6 cellular contexts compared by ENCODE assay signal in the genomic region with DNA sequence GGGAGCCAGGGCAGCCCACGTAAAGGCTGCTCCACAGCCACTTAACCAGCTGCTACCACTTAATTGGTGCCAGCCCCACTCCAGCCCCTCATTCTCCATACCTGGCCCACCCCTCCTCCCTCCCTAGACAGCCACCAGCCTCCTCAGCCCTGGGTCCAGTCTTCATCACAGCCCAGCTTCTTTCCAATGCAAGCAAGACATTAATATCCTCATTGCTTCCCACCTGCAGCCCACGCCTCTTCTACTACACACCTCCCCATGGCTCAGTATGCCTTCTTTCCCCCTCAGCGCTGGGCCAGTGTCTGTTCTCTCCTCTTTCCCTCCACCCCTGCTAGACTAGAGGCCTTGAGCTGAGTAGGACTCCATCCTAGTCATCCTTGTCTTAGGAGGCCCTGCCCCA. TPM values are rescaled to one million over a fixed set of nuclear protein-coding genes. Genes with fewer than 3 reads are reported as not detected.
"Had no signal": no experiment of that assay in that cellular context is flagged by ENCODE, and none has a peak within 500 bp of the region (broad histone marks: within the 10 kb centered on the region; RNA-seq: fewer than 3 reads in every experiment).

No MANE protein-coding gene starts in this region.

- H3K36me3 Mint-ChIP-seq: IgD-negative memory B cell had no signal

- H3K4me3 Mint-ChIP-seq: GM23338, H9, HFFc6 had no signal

- H3K27me3 Mint-ChIP-seq: IgD-negative memory B cell had no signal

- H2AFZ ChIP-seq: GM23338 had no signal

- H3K4me1 Mint-ChIP-seq: IgD-negative memory B cell had no signal

- H3K4me3 ChIP-seq: GM23338 had no signal

- H3K4me2 ChIP-seq: GM23338 had no signal

- H3K9me3 Mint-ChIP-seq: GM23338, H9, HFFc6, IgD-negative memory B cell had no signal

- H3K27ac Mint-ChIP-seq: GM23338, H9, HFFc6, IgD-negative memory B cell had no signal

- H3K27ac ChIP-seq: HL-60 had no signal

- DNase-seq: H9, HCEC 1CT, HFFc6 had no signal

RNA-seq across cellular contexts. Expression of a gene that starts 33.5 kb away (rescaled TPM):
- polyA plus RNA-seq: IgD-negative memory B cell had no signal
